ENCODE assay signal across 18 cellular contexts in the genomic region with DNA sequence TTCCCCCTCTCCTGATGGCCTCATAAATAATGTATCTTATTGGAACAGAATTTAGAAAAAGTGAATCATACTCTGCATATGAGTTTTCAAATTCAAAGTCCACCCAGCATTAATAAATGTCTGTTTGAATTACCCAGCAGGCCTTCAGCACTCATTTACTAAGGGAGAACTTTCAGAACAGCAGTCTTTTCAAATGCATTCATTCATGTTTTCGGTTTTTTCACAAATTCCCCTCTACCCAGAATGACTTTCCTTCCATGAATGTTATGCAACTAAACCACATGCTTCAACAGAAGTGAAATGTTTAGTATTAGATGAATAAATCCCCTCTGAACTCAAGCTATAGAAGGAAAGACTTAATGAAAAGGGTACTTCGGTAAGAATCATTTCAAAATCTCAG.
DNase-seq lines count a peak whose midpoint lies in the region; ATAC-seq, FAIRE-seq and TF ChIP-seq lines count a peak whose summit lies in the region.
"Had no signal": no experiment of that assay in that cellular context is flagged by ENCODE, and none has a peak within 500 bp of the region (broad histone marks: within the 10 kb centered on the region; RNA-seq: fewer than 3 reads in every experiment).

No MANE protein-coding gene starts in this region.

- no peak overlapping the region for H3K4ac ChIP-seq in IMR-90 (ENCODE audit: low read depth, low read length)

- TF ChIP-seq RAD21 in IMR-90 (IDR thresholded peaks at IDR 0.05; ENCODE audit: low read length) = no peak

- H4K5ac ChIP-seq in IMR-90 (ENCODE audit: low read depth, low read length) = no peak overlapping the region

- H4K8ac ChIP-seq in IMR-90 (ENCODE audit: low read depth in 2 of 2, low read length in 2 of 2) = no peak overlapping the region

- H3K9me3 Mint-ChIP-seq in activated T-cell treated with anti-CD3 and anti-CD28 coated beads, Interleukin-2, amount 50 U/mL, for 4 hours = no peaks in the 10 kb centered on the region
- no peaks in the 10 kb centered on the region for H3K9me3 Mint-ChIP-seq in activated naive CD8-positive, alpha-beta T cell (ENCODE audit: low read depth)

- no peak overlapping the region for H2BK20ac ChIP-seq in IMR-90 (ENCODE audit: low read depth, low read length)

- H3K23ac ChIP-seq in IMR-90 (ENCODE audit: low read depth, low read length) = no peak overlapping the region

- no peak for TF ChIP-seq POLR2A in IMR-90 (IDR thresholded peaks at IDR 0.05; ENCODE audit: low read depth, low read length)

- H3K27ac ChIP-seq in IMR-90 (ENCODE audit: insufficient read depth, low read length) (no peak overlapping the region), small intestine (ENCODE audit: low read depth in 1 of 2, low read length in 1 of 2) (no peak overlapping the region)
- H3K27ac ChIP-seq: ovary had no signal

- no peak overlapping the region for H2AFZ ChIP-seq in IMR-90 (replicated peaks; ENCODE audit: low read length, poor library complexity)

- H3K18ac ChIP-seq in IMR-90 (ENCODE audit: low read depth, low read length) = no peak overlapping the region

- H2BK120ac ChIP-seq in IMR-90 (ENCODE audit: low read depth, low read length) = no peak overlapping the region

- H3K4me1 ChIP-seq in IMR-90 (ENCODE audit: control insufficient read depth, insufficient read depth, low read length) (peaks cover 2% of the 10 kb centered on the region), small intestine (ENCODE audit: control insufficient read depth in 2 of 2, insufficient read depth in 1 of 2, low read depth in 1 of 2, low read length in 1 of 2) (peaks cover 3 to 4% of the 10 kb centered on the region in 2 donors)

- dilution Hi-C loops in IMR-90 (cut with HindIII; ENCODE audit: low sequenced_read_pairs, unreplicated experiment) = no loop called here

- H3K36me3 ChIP-seq in IMR-90 (ENCODE audit: control insufficient read depth, insufficient read depth, low read length) (no peaks in the 10 kb centered on the region), small intestine (ENCODE audit: control insufficient read depth in 2 of 2, insufficient read depth in 2 of 2, low read length in 2 of 2) (peaks cover 0 to 15% of the 10 kb centered on the region in 2 donors)
- H3K36me3 ChIP-seq: ovary had no signal

- H3K36me3 Mint-ChIP-seq in activated T-cell treated with anti-CD3 and anti-CD28 coated beads, Interleukin-2, amount 50 U/mL, for 4 hours (ENCODE audit: insufficient read depth) = peaks cover 49% of the 10 kb centered on the region
- peaks cover 15% of the 10 kb centered on the region for H3K36me3 Mint-ChIP-seq in activated naive CD8-positive, alpha-beta T cell

- no peaks in the 10 kb centered on the region for H3K27me3 ChIP-seq in IMR-90 (ENCODE audit: control insufficient read depth, insufficient read depth, low read length)
- no peaks in the 10 kb centered on the region for H3K27me3 ChIP-seq in small intestine (ENCODE audit: control insufficient read depth in 2 of 2, insufficient read depth in 2 of 2, low read length in 2 of 2)
- H3K27me3 ChIP-seq: ovary had no signal

- H3K4me3 Mint-ChIP-seq in activated T-cell treated with anti-CD3 and anti-CD28 coated beads, Interleukin-2, amount 50 U/mL, for 4 hours = peak overlapping the region; percentile 45
- H3K4me3 Mint-ChIP-seq in activated naive CD8-positive, alpha-beta T cell = peak overlapping the region; percentile 8

- H3K9me3 ChIP-seq in IMR-90 (ENCODE audit: control insufficient read depth, insufficient read depth, low read length) (no peaks in the 10 kb centered on the region), small intestine (ENCODE audit: control insufficient read depth, low read depth) (no peaks in the 10 kb centered on the region)
- H3K9me3 ChIP-seq: ovary had no signal

- no peak overlapping the region for H2AK5ac ChIP-seq in IMR-90 (ENCODE audit: low read depth, low read length)

- peak overlapping the region; percentile 2 for H2BK5ac ChIP-seq in IMR-90 (ENCODE audit: low read depth, low read length, poor library complexity, severe bottlenecking)

- H3K79me1 ChIP-seq in IMR-90 (ENCODE audit: low read depth in 1 of 2, low read length in 2 of 2) = no peaks in the 10 kb centered on the region

- H3K27me3 Mint-ChIP-seq in activated T-cell treated with anti-CD3 and anti-CD28 coated beads, Interleukin-2, amount 50 U/mL, for 4 hours (ENCODE audit: low read depth) = no peaks in the 10 kb centered on the region
- no peaks in the 10 kb centered on the region for H3K27me3 Mint-ChIP-seq in activated naive CD8-positive, alpha-beta T cell

- H3K14ac ChIP-seq in IMR-90 (replicated peaks; ENCODE audit: low read depth, low read length) = no peak overlapping the region

- intact Hi-C loops in IMR-90 (cut with micrococcal nuclease) = no loop called here

- no TSS peak for BruUV-seq in IMR-90 (replicated peaks; lab: Mats Ljungman, UMichigan)

- WGBS in IMR-90 (ENCODE audit: extremely low coverage in 2 of 2, insufficient read length in 1 of 2), 2 experiments = no CpG with 5 or more reads among the region's 2 CpGs
- WGBS in small intestine, 3 donors = 40 to 61% (median 41%) methylated on average over 2 of the region's 2 CpGs

- no peak overlapping the region for H3K4me2 ChIP-seq in IMR-90 (ENCODE audit: low read depth, low read length)

- POLR2A ChIA-PET in IMR-90 (lab: Charles Lee; ENCODE audit: unreplicated experiment) = no interaction called here

- CTCF ChIA-PET in IMR-90 (lab: Yijun Ruan, JAX) = interaction anchor here (1.0 kb wide), 1 partner anchor 25 kb away, joined by 3 read pairs; no protein-coding TSS in a partner anchor

- peak; percentile 11 to 13 for ATAC-seq in activated T-cell treated with anti-CD3 and anti-CD28 coated beads, Interleukin-2, amount 50 U/mL, for 4 hours
- ATAC-seq in IMR-90 (ENCODE audit: low read depth) (0 out of 2 replicates have a peak, but pooled peaks have one; percentile 22), HG02642 (IDR thresholded peaks at IDR 0.05; ENCODE audit: poor library complexity, unreplicated experiment) (no peak)

- FAIRE-seq in small intestine (lab: Jason Lieb, UNC) = peak; percentile 94
- FAIRE-seq: bronchial epithelial cell, endometrium, frontal cortex, islet of Langerhans had no signal

- no peaks in the 10 kb centered on the region for H3K9me1 ChIP-seq in IMR-90 (ENCODE audit: insufficient read depth, low read length)

- in situ Hi-C loops in IMR-90 (cut with MboI; ENCODE audit: low sequenced_read_pairs) = no loop called here

- no peak overlapping the region for H2BK15ac ChIP-seq in IMR-90 (ENCODE audit: low read depth, low read length)

- TF ChIP-seq CTCF in IMR-90 (conservative IDR thresholded peaks at IDR 0.05; ENCODE audit: low read depth, low read length) = no peak

- no peaks in the 10 kb centered on the region for H4K20me1 ChIP-seq in IMR-90 (ENCODE audit: insufficient read depth, low read length)

- H3K4me3 ChIP-seq in IMR-90 (ENCODE audit: insufficient read depth, low read depth, low read length) (no peak overlapping the region), small intestine (ENCODE audit: low read depth in 1 of 2, low read length in 2 of 2) (no peak overlapping the region)
- H3K4me3 ChIP-seq: ovary had no signal

- no peak overlapping the region for H3K9ac ChIP-seq in IMR-90 (ENCODE audit: low read depth, low read length)

- peaks cover 66% of the 10 kb centered on the region for H3K4me1 Mint-ChIP-seq in activated T-cell treated with anti-CD3 and anti-CD28 coated beads, Interleukin-2, amount 50 U/mL, for 4 hours (ENCODE audit: low read depth)
- H3K4me1 Mint-ChIP-seq in activated naive CD8-positive, alpha-beta T cell (ENCODE audit: low read depth) = peaks cover 67% of the 10 kb centered on the region

- H3K27ac Mint-ChIP-seq in activated naive CD8-positive, alpha-beta T cell = peak overlapping the region; percentile 91

- DNase-seq in activated T-cell treated with anti-CD3 and anti-CD28 coated beads, Interleukin-2, amount 50 U/mL, for 4 hours = no peak
- DNase-seq in activated T-cell treated with anti-CD3 and anti-CD28 coated beads for 4 hours (no peak), IMR-90 (peak; percentile 41), small intestine (peak; percentile 74), GM19240 (ENCODE audit: insufficient read length, low spot score) (no peak), NCI-H510A treated with DMSO at 0.1 percent for 48 hours (lab: John Stamatoyannopoulos, UW) (no peak)
- DNase-seq: activated effector memory CD4-positive, alpha-beta T cell treated with anti-CD3 and anti-CD28 coated beads, Interleukin-2, amount 50 U/mL, for 16 hours; HCEC 1CT; KG1; NCI-H1436 treated with DMSO at 0.1 percent for 48 hours; NCI-H446; ovary had no signal

- no peak overlapping the region for H4K91ac ChIP-seq in IMR-90 (ENCODE audit: insufficient read depth, low read depth, low read length)

- H3K56ac ChIP-seq in IMR-90 (ENCODE audit: extremely low read depth, insufficient read depth, low read length) = no peak overlapping the region

- no peak overlapping the region for H2AK9ac ChIP-seq in IMR-90 (replicated peaks; ENCODE audit: low read depth, low read length, poor library complexity)

TF ChIP-seq in IMR-90, 13 proteins besides CTCF, POLR2A, EP300 and RAD21 (continues in another document):
- TF ChIP-seq NFE2L2 (IDR thresholded peaks at IDR 0.05; ENCODE audit: low read depth, low read length) (no peak), SMC3 (IDR thresholded peaks at IDR 0.05; ENCODE audit: low read depth, low read length) (no peak), MAFK (IDR thresholded peaks at IDR 0.05; ENCODE audit: low read depth, low read length) (no peak), ELK1 (IDR thresholded peaks at IDR 0.05; ENCODE audit: borderline replicate concordance, low read depth, low read length) (no peak), CHD1 (IDR thresholded peaks at IDR 0.05; ENCODE audit: low read depth, low read length) (no peak), CEBPB (IDR thresholded peaks at IDR 0.05; ENCODE audit: low read depth, low read length) (no peak), MAZ (IDR thresholded peaks at IDR 0.05; ENCODE audit: borderline replicate concordance, low read depth, low read length) (no peak), BHLHE40 (IDR thresholded peaks at IDR 0.05; ENCODE audit: low read depth, low read length) (no peak)
- TF ChIP-seq, protein P1, sequence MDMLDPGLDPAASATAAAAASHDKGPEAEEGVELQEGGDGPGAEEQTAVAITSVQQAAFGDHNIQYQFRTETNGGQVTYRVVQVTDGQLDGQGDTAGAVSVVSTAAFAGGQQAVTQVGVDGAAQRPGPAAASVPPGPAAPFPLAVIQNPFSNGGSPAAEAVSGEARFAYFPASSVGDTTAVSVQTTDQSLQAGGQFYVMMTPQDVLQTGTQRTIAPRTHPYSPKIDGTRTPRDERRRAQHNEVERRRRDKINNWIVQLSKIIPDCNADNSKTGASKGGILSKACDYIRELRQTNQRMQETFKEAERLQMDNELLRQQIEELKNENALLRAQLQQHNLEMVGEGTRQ (IDR thresholded peaks at IDR 0.05; ENCODE audit: low read depth, low read length) = no peak

Comparison
In these comparisons a context has a peak if more than half of its experiments do, and no peak if none do; other contexts are left out.
1. DNase-seq: peak in IMR-90 (single experiment) and small intestine (single experiment); none in activated T-cell treated with anti-CD3 and anti-CD28 coated beads, Interleukin-2, amount 50 U/mL, for 4 hours (single experiment), activated T-cell treated with anti-CD3 and anti-CD28 coated beads for 4 hours (single experiment), GM19240 (single experiment) and NCI-H510A treated with DMSO at 0.1 percent for 48 hours (single experiment).